8 cellular contexts compared by ENCODE assay signal in genomic region chr5:66738136-66738535, GRCh38.
"Had no signal": no experiment of that assay in that cellular context is flagged by ENCODE, and none has a peak within 500 bp of the region (broad histone marks: within the 10 kb centered on the region; RNA-seq: fewer than 3 reads in every experiment).

No MANE protein-coding gene starts in this region.

- H3K9me3 ChIP-seq: HAP-1 had no signal

- H3K4me1 ChIP-seq: HAP-1 had no signal

- DNase-seq: GM23248, GOT3, H7, HFFc6, IMR-90 had no signal

- ATAC-seq: HCT116 had no signal

- FAIRE-seq: HTR-8/SVneo had no signal

- H3K9ac ChIP-seq: GM23248 had no signal

- H3K36me3 ChIP-seq: HAP-1 had no signal

- H3K4me3 ChIP-seq: GM23248, HAP-1 had no signal

- H3K27ac ChIP-seq: GM23248 had no signal
